8 cellular contexts compared by ENCODE assay signal in the genomic region with DNA sequence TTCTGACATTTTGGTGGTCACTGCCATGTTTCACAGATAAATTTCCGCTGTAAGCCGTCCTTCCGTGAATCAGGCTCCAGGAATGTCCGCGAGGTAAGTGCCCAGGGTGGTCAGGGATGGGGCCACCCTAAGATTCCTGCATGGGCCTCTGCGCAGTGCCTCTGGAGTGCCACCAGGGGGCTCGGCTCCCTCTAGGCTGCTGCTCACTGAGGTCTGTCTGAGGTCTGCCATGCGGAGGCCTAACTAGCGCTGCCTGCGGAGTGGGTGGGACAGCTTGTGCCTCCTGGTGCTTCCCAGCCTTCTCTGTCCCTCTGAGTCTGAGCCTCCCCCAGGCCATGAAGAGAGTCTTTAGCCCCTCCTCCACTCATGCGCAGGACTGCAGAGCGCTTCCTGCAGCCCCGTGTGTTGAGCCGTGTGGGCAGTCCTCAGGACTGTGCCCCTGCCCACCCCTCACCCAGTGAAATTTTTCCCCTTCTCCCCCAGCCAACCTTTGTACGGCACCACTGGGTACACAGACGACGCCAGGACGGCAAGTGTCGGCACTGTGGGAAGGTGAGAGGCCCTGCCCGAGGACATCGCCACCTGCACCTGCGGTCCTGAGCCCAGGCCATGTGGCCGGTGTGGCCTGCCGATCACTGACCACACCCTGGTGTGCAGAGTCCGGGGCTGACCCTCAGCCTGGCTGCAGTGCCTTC.
A peak's percentile ranks its signal among the peaks of the same experiment; 100 is the strongest.
DNase-seq lines count a peak whose midpoint lies in the region; ATAC-seq and TF ChIP-seq lines count a peak whose summit lies in the region.

No MANE protein-coding gene starts in this region.

- H3K4me1 ChIP-seq in parathyroid adenoma = no peaks in the 10 kb centered on the region

- no peak overlapping the region for H2AFZ ChIP-seq in parathyroid adenoma

- no peak overlapping the region for H3K27ac ChIP-seq in parathyroid adenoma

- DNase-seq in DMS153 (lab: John Stamatoyannopoulos, UW) (peak; percentile 27), DMS153 treated with DMSO at 0.1 percent for 48 hours (lab: John Stamatoyannopoulos, UW; ENCODE audit: unreplicated experiment) (no peak), NCI-H526 (lab: John Stamatoyannopoulos, UW) (peak; percentile 45 to 81), activated T-cell treated with anti-CD3 and anti-CD28 coated beads for 4 hours (peak; percentile 46), fibroblast of peridontal ligament (ENCODE audit: extremely low read depth) (peak; percentile 62)

- no peak overlapping the region for H3K4me2 ChIP-seq in parathyroid adenoma (ENCODE audit: low read length)

- TF ChIP-seq CTCF in parathyroid adenoma (IDR thresholded peaks at IDR 0.05) = peak; percentile 65

- H3K9me3 ChIP-seq in parathyroid adenoma (ENCODE audit: control insufficient read depth, low read length) = no peaks in the 10 kb centered on the region

- ATAC-seq in HG02759 (IDR thresholded peaks at IDR 0.05; ENCODE audit: unreplicated experiment) = peak; percentile 59
- no peak for ATAC-seq in GM18873 (IDR thresholded peaks at IDR 0.05; ENCODE audit: low FRiP score, unreplicated experiment)

- H3K27me3 ChIP-seq in parathyroid adenoma (ENCODE audit: control insufficient read depth, insufficient read depth, low read length) = no peaks in the 10 kb centered on the region

- peaks cover 3% of the 10 kb centered on the region for H3K79me2 ChIP-seq in parathyroid adenoma

- H3K4me3 ChIP-seq in parathyroid adenoma (ENCODE audit: low read depth, low read length) = no peak overlapping the region

- H3K36me3 ChIP-seq in parathyroid adenoma (ENCODE audit: control insufficient read depth, insufficient read depth, low read length) = no peaks in the 10 kb centered on the region

- H3K9ac ChIP-seq in parathyroid adenoma = no peak overlapping the region
